Comparison of ENCODE assay signal across 1 cellular context in genomic region chr7:44305564-44306507, GRCh38.
TF ChIP-seq lines count a peak whose summit lies in the region.

No MANE protein-coding gene starts in this region.

TF ChIP-seq in GM23338, 12 proteins besides CTCF, POLR2A, EP300 and RAD21 (continued from another document):
- TF ChIP-seq ZNF462 (CRISPR knock-in tag; IDR thresholded peaks at IDR 0.05) (no peak), REST (IDR thresholded peaks at IDR 0.05; ENCODE audit: unreplicated experiment) (no peak)
TF ChIP-seq in GM23338: peak in this region for 0.
